Comparison of ENCODE assay signal across 12 cellular contexts in genomic region chr7:47757946-47758371, GRCh38.
DNase-seq lines count a peak whose midpoint lies in the region; ATAC-seq and TF ChIP-seq lines count a peak whose summit lies in the region.
"Had no signal": no experiment of that assay in that cellular context is flagged by ENCODE, and none has a peak within 500 bp of the region (broad histone marks: within the 10 kb centered on the region; RNA-seq: fewer than 3 reads in every experiment).

No MANE protein-coding gene starts in this region.

- H3K27me3 ChIP-seq in dorsolateral prefrontal cortex, result no peaks in the 10 kb centered on the region

- peak overlapping the region; percentile 95 for H3K27ac Mint-ChIP-seq in mesothelial cell of epicardium
- peak overlapping the region; percentile 20 for H3K27ac Mint-ChIP-seq in type B pancreatic cell
- H3K27ac Mint-ChIP-seq: activated naive CD8-positive, alpha-beta T cell treated with anti-CD3 and anti-CD28 coated beads, Interleukin-2, amount 10 ng/mL, durations not matched to agents 7 days and 5 days; T-helper 2 cell treated with Interferon-gamma antibody and Interleukin-4, amounts not matched to agents 5 μg/mL and 100 μg/mL, for 36 hours had no signal

- H3K27me3 Mint-ChIP-seq in mesothelial cell of epicardium (ENCODE audit: low read depth) (no peaks in the 10 kb centered on the region), type B pancreatic cell (peaks cover 44% of the 10 kb centered on the region)

- H3K4me3 Mint-ChIP-seq in mesothelial cell of epicardium (no peak overlapping the region), type B pancreatic cell (no peak overlapping the region)
- H3K4me3 Mint-ChIP-seq: activated naive CD8-positive, alpha-beta T cell treated with anti-CD3 and anti-CD28 coated beads, Interleukin-2, amount 10 ng/mL, durations not matched to agents 7 days and 5 days; T-helper 2 cell treated with Interferon-gamma antibody and Interleukin-4, amounts not matched to agents 5 μg/mL and 100 μg/mL, for 36 hours had no signal

- ATAC-seq in GM18498 (IDR thresholded peaks at IDR 0.05; ENCODE audit: unreplicated experiment), result no peak
- ATAC-seq: GM12878 had no signal

- H3K9me3 Mint-ChIP-seq in mesothelial cell of epicardium (peaks cover 9% of the 10 kb centered on the region), type B pancreatic cell (peaks cover 11% of the 10 kb centered on the region)
- H3K9me3 Mint-ChIP-seq: activated naive CD8-positive, alpha-beta T cell treated with anti-CD3 and anti-CD28 coated beads, Interleukin-2, amount 10 ng/mL, durations not matched to agents 7 days and 5 days; T-helper 2 cell treated with Interferon-gamma antibody and Interleukin-4, amounts not matched to agents 5 μg/mL and 100 μg/mL, for 36 hours had no signal

- H3K36me3 Mint-ChIP-seq in mesothelial cell of epicardium, result peaks cover 3% of the 10 kb centered on the region
- no peaks in the 10 kb centered on the region for H3K36me3 Mint-ChIP-seq in type B pancreatic cell
- H3K36me3 Mint-ChIP-seq: activated naive CD8-positive, alpha-beta T cell treated with anti-CD3 and anti-CD28 coated beads, Interleukin-2, amount 10 ng/mL, durations not matched to agents 7 days and 5 days had no signal

- H3K27ac ChIP-seq in dorsolateral prefrontal cortex, result peak overlapping the region in 58 of 59 donors; percentile 49 to 92 (median 78)

- TF ChIP-seq CTCF in dorsolateral prefrontal cortex (IDR thresholded peaks at IDR 0.05 in 54 of 56, conservative IDR thresholded peaks at IDR 0.05 in 2 of 56; ENCODE audit: low read depth in 1 of 56, partially characterized antibody in 56 of 56) (no peak), mesothelial cell of epicardium (IDR thresholded peaks at IDR 0.05; ENCODE audit: unreplicated experiment) (no peak), type B pancreatic cell (conservative IDR thresholded peaks at IDR 0.05) (no peak)

- DNase-seq in LHCN-M2 (ENCODE audit: low read depth) (peak; percentile 97), dorsolateral prefrontal cortex (peak; percentile 34 to 85 (median 74)), mesothelial cell of epicardium (ENCODE audit: low spot score in 2 of 2, unreplicated experiment in 2 of 2) (no peak), type B pancreatic cell (ENCODE audit: extremely low spot score, unreplicated experiment) (no peak), GM19238 (ENCODE audit: insufficient read length, low spot score) (no peak), cerebellar cortex (ENCODE audit: low spot score) (no peak)
- no peak for DNase-seq in activated CD4-positive, alpha-beta T cell treated with anti-CD3 and anti-CD28 coated beads for 4 hours
- DNase-seq: activated naive CD8-positive, alpha-beta T cell treated with anti-CD3 and anti-CD28 coated beads, Interleukin-2, amount 10 ng/mL, durations not matched to agents 7 days and 5 days; NCI-H1417 had no signal

- H3K4me1 Mint-ChIP-seq in mesothelial cell of epicardium, result peaks cover 31% of the 10 kb centered on the region
- peaks cover 19% of the 10 kb centered on the region for H3K4me1 Mint-ChIP-seq in type B pancreatic cell (ENCODE audit: unreplicated experiment)
- H3K4me1 Mint-ChIP-seq: activated naive CD8-positive, alpha-beta T cell treated with anti-CD3 and anti-CD28 coated beads, Interleukin-2, amount 10 ng/mL, durations not matched to agents 7 days and 5 days had no signal

- intact Hi-C loops in dorsolateral prefrontal cortex (cut with DNase I), result no loop called here

- H3K4me3 ChIP-seq in dorsolateral prefrontal cortex, result no peak overlapping the region
- H3K4me3 ChIP-seq: GM12878 had no signal

Comparison
In these comparisons a context has a peak if more than half of its experiments do, and no peak if none do; other contexts are left out.
1. DNase-seq: peak in LHCN-M2 (single experiment) and dorsolateral prefrontal cortex (10 of 10); none in mesothelial cell of epicardium (0 of 2), type B pancreatic cell (single experiment), GM19238 (single experiment), activated CD4-positive, alpha-beta T cell treated with anti-CD3 and anti-CD28 coated beads for 4 hours (0 of 2) and cerebellar cortex (single experiment).